In the genomic region with DNA sequence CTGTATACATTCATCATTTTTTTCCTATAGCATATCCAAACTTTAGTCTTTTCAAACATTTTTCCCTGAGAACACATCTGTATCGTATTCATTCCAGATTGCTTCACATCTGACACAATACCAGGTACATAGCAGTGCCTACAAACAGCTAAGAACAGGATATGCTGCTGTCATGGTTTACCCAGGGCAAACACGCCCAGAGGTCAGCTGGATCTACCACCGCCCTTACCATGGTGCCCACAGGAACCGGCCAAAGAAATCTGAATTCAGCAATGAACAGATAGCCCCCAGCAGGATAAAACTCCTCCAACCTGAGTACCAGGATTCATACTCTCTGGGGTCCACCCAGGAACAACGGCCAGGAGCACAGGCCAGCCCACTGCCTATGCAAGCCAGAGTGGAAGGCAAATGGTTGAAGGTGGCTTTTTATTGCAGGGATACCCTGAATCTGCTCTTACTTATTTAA, we compare ENCODE assay signal across 17 cellular contexts. TPM values are rescaled to one million over a fixed set of nuclear protein-coding genes. Genes with fewer than 3 reads are reported as not detected.
DNase-seq lines count a peak whose midpoint lies in the region; TF ChIP-seq lines count a peak whose summit lies in the region.
"Had no signal": no experiment of that assay in that cellular context is flagged by ENCODE, and none has a peak within 500 bp of the region (broad histone marks: within the 10 kb centered on the region; RNA-seq: fewer than 3 reads in every experiment).

No MANE protein-coding gene starts in this region.

- intact Hi-C loops in stomach (cut with DNase I; ENCODE audit: low total_unique reads): no loop called here
- intact Hi-C loops in prostate gland (cut with DNase I): no loop called here
- intact Hi-C loops in esophagus muscularis mucosa (cut with DNase I): no loop called here

- peaks cover 12% of the 10 kb centered on the region for H3K36me3 Mint-ChIP-seq in mesothelial cell of epicardium

- TF ChIP-seq POLR2A in stomach (IDR thresholded peaks at IDR 0.05): no peak
- TF ChIP-seq POLR2A in prostate gland (IDR thresholded peaks at IDR 0.05): no peak
- no peak for TF ChIP-seq POLR2A in esophagus muscularis mucosa (IDR thresholded peaks at IDR 0.05; ENCODE audit: low read depth)

- peaks cover 72% of the 10 kb centered on the region for H3K4me1 Mint-ChIP-seq in mesothelial cell of epicardium
- H3K4me1 Mint-ChIP-seq: activated CD4-positive, alpha-beta T cell treated with anti-CD3 and anti-CD28 coated beads for 36 hours had no signal

- 34 to 55% (median 50%) methylated on average over 5 of the region's 5 CpGs for WGBS in stomach, 5 donors
- 76% methylated on average over 5 of the region's 5 CpGs for WGBS in prostate gland
- 97% methylated on average over 5 of the region's 5 CpGs for WGBS in esophagus muscularis mucosa

- H3K9me3 ChIP-seq in stomach: no peaks in the 10 kb centered on the region
- no peaks in the 10 kb centered on the region for H3K9me3 ChIP-seq in prostate gland
- no peaks in the 10 kb centered on the region for H3K9me3 ChIP-seq in esophagus muscularis mucosa
- H3K9me3 ChIP-seq: neutrophil, sigmoid colon had no signal

- no peak overlapping the region for H3K27ac ChIP-seq in brain microvascular endothelial cell
- H3K27ac ChIP-seq in stomach: peak overlapping the region; percentile 25 to 74 (median 38)
- H3K27ac ChIP-seq in prostate gland: no peak overlapping the region
- H3K27ac ChIP-seq in esophagus muscularis mucosa (replicated peaks in 1 of 4): no peak overlapping the region
- H3K27ac ChIP-seq: neutrophil had no signal

- no peak overlapping the region for H3K4me3 ChIP-seq in LNCaP clone FGC (ENCODE audit: low read depth, low read length)
- peak overlapping the region; percentile 37 for H3K4me3 ChIP-seq in brain microvascular endothelial cell (ENCODE audit: low read depth, low read length)
- no peak overlapping the region for H3K4me3 ChIP-seq in stomach
- H3K4me3 ChIP-seq in prostate gland: no peak overlapping the region
- no peak overlapping the region for H3K4me3 ChIP-seq in esophagus muscularis mucosa
- H3K4me3 ChIP-seq: sigmoid colon had no signal

- H3K9me3 Mint-ChIP-seq in mesothelial cell of epicardium: no peaks in the 10 kb centered on the region
- H3K9me3 Mint-ChIP-seq: activated naive CD8-positive, alpha-beta T cell treated with anti-CD3 and anti-CD28 coated beads, Interleukin-2, amount 50 U/mL, for 24 hours; activated T-helper 2 cell treated with anti-CD3 and anti-CD28 coated beads, Interferon-gamma antibody, Interleukin-2, Interleukin-4, amounts not matched to agents 10 μg/mL and 5 μg/mL and 100 μg/mL, durations not matched to agents 14 hours and 24 hours and 36 hours had no signal

- DNase-seq in LNCaP clone FGC (ENCODE audit: low read depth) (peak; percentile 17), brain microvascular endothelial cell (no peak), mesothelial cell of epicardium (ENCODE audit: low spot score in 2 of 2, unreplicated experiment in 2 of 2) (no peak), stomach (peak; percentile 40), AG08395 (ENCODE audit: low spot score) (no peak), prostate gland (ENCODE audit: low spot score) (no peak), COR-L47 (lab: John Stamatoyannopoulos, UW) (no peak), esophagus muscularis mucosa (ENCODE audit: extremely low spot score) (no peak)
- DNase-seq: activated CD4-positive, alpha-beta T cell treated with anti-CD3 and anti-CD28 coated beads for 36 hours; activated naive CD8-positive, alpha-beta T cell treated with anti-CD3 and anti-CD28 coated beads, Interleukin-2, amount 50 U/mL, for 24 hours; mammary epithelial cell; NCI-H1436 treated with DMSO at 0.1 percent for 48 hours; NCI-H2171; sigmoid colon; stimulated activated CD4-positive, alpha-beta T cell treated with anti-CD3 and anti-CD28 coated beads, Interleukin-1b, Interleukin-23, amount 100 ng/mL, for 48 hours had no signal

- TF ChIP-seq EP300 in stomach (IDR thresholded peaks at IDR 0.05) (no peak), esophagus muscularis mucosa (IDR thresholded peaks at IDR 0.05) (no peak)

- H3K27me3 ChIP-seq in brain microvascular endothelial cell (replicated peaks): no peaks in the 10 kb centered on the region
- peaks cover 0 to 12% (median 0%) of the 10 kb centered on the region in 3 donors for H3K27me3 ChIP-seq in stomach
- H3K27me3 ChIP-seq in prostate gland (replicated peaks; ENCODE audit: insufficient read depth): no peaks in the 10 kb centered on the region
- peaks cover 0 to 10% (median 0%) of the 10 kb centered on the region in 4 donors for H3K27me3 ChIP-seq in esophagus muscularis mucosa
- H3K27me3 ChIP-seq: sigmoid colon had no signal

- in situ Hi-C loops in brain microvascular endothelial cell (cut with HindIII; ENCODE audit: low pct_ligation_motif_present, low sequenced_read_pairs): no loop called here

- TF ChIP-seq CTCF in LNCaP clone FGC (IDR thresholded peaks at IDR 0.05; ENCODE audit: control insufficient read depth, extremely low read depth, insufficient read depth) (no peak), brain microvascular endothelial cell (IDR thresholded peaks at IDR 0.05; ENCODE audit: low read depth, low read length, missing control alignments) (no peak), mesothelial cell of epicardium (IDR thresholded peaks at IDR 0.05; ENCODE audit: unreplicated experiment) (no peak), stomach (IDR thresholded peaks at IDR 0.05) (no peak), prostate gland (IDR thresholded peaks at IDR 0.05) (no peak), esophagus muscularis mucosa (IDR thresholded peaks at IDR 0.05) (no peak)

- H3K4me3 Mint-ChIP-seq in mesothelial cell of epicardium: peak overlapping the region; percentile 71
- H3K4me3 Mint-ChIP-seq: activated CD4-positive, alpha-beta T cell treated with anti-CD3 and anti-CD28 coated beads for 36 hours; activated naive CD8-positive, alpha-beta T cell treated with anti-CD3 and anti-CD28 coated beads, Interleukin-2, amount 50 U/mL, for 24 hours had no signal

- H3K27me3 Mint-ChIP-seq in mesothelial cell of epicardium (ENCODE audit: low read depth): no peaks in the 10 kb centered on the region

- no peaks in the 10 kb centered on the region for H3K36me3 ChIP-seq in brain microvascular endothelial cell (replicated peaks)
- no peaks in the 10 kb centered on the region for H3K36me3 ChIP-seq in stomach
- H3K36me3 ChIP-seq in prostate gland: no peaks in the 10 kb centered on the region
- H3K36me3 ChIP-seq in esophagus muscularis mucosa: no peaks in the 10 kb centered on the region
- H3K36me3 ChIP-seq: neutrophil, sigmoid colon had no signal

- peaks cover 37 to 65% (median 51%) of the 10 kb centered on the region in 4 donors for H3K4me1 ChIP-seq in stomach
- peaks cover 3% of the 10 kb centered on the region for H3K4me1 ChIP-seq in prostate gland (replicated peaks)
- H3K4me1 ChIP-seq in esophagus muscularis mucosa: peaks cover 10 to 61% (median 51%) of the 10 kb centered on the region in 4 donors

- H3K27ac Mint-ChIP-seq in mesothelial cell of epicardium: peak overlapping the region; percentile 66
- H3K27ac Mint-ChIP-seq: activated CD4-positive, alpha-beta T cell treated with anti-CD3 and anti-CD28 coated beads for 36 hours; activated naive CD8-positive, alpha-beta T cell treated with anti-CD3 and anti-CD28 coated beads, Interleukin-2, amount 50 U/mL, for 24 hours; activated T-helper 2 cell treated with anti-CD3 and anti-CD28 coated beads, Interferon-gamma antibody, Interleukin-2, Interleukin-4, amounts not matched to agents 10 μg/mL and 5 μg/mL and 100 μg/mL, durations not matched to agents 14 hours and 24 hours and 36 hours had no signal

RNA-seq across cellular contexts. Expression of a gene that starts 43.0 kb away (rescaled TPM):
- total RNA-seq in mesothelial cell of epicardium (427 to 461 TPM (median 452 TPM) in 3 replicates), stomach (100 to 1,000 TPM in 1 of 5 donors, 10 to 100 TPM in 4; 30.1 to 105 (median 86.9) TPM), prostate gland (10 to 100 TPM; 19.5 to 95.8 TPM), esophagus muscularis mucosa (10 to 100 TPM; 34.6 to 52.5 (median 48.6) TPM)
- polyA plus RNA-seq in stomach: 10 to 100 TPM in 2 of 3 donors, 1 to 10 TPM in 1; 10.0 to 40.6 (median 25.8) TPM

Comparison
In these comparisons a context has a peak if more than half of its experiments do, and no peak if none do; other contexts are left out.
1. DNase-seq: peak in LNCaP clone FGC (single experiment) and stomach (single experiment); none in brain microvascular endothelial cell (single experiment), mesothelial cell of epicardium (0 of 2), AG08395 (single experiment), prostate gland (single experiment), COR-L47 (single experiment) and esophagus muscularis mucosa (single experiment).
2. H3K27ac ChIP-seq: peak in stomach (5 of 5); none in brain microvascular endothelial cell (single experiment), prostate gland (0 of 2) and esophagus muscularis mucosa (0 of 4).